23 cellular contexts compared by ENCODE assay signal in the genomic region with DNA sequence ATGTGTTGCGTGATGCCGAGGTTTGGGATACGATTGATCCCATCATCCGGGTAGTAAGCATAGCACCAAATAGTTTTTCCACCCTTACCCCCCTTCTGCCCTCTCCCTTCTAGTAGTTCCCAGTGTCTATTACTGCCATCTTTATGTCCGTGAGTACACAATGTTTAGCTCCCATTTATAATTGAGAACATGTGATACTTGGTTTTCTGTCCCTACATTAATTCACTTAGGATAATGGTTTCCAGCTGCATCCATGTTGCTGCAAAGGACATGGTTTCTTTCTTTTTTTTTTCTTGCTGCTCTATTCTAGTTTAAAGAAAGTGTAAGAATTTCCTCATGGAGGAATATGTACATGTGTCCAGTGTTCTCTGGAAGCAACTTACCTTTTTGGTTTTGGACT.
"Had no signal": no experiment of that assay in that cellular context is flagged by ENCODE, and none has a peak within 500 bp of the region (broad histone marks: within the 10 kb centered on the region; RNA-seq: fewer than 3 reads in every experiment).

No MANE protein-coding gene starts in this region.

- H3K4me1 ChIP-seq: tibial artery, upper lobe of right lung had no signal

- H3K27ac ChIP-seq: heart left ventricle, left lung, suprapubic skin, tibial artery, upper lobe of right lung, WERI-Rb-1 had no signal

- H3K4me3 ChIP-seq: heart left ventricle, left lung, lung, suprapubic skin, tibial artery, upper lobe of right lung had no signal

- H3K36me3 ChIP-seq: WERI-Rb-1 had no signal

- H3K9me3 ChIP-seq: heart left ventricle, left lung, suprapubic skin, tibial artery, upper lobe of right lung had no signal

- H3K27me3 ChIP-seq: heart left ventricle, left lung, suprapubic skin, tibial artery, upper lobe of right lung had no signal

- DNase-seq: activated CD4-positive, alpha-beta memory T cell treated with anti-CD3 and anti-CD28 coated beads, Interleukin-2, amount 10 ng/mL, durations not matched to agents 7 days and 5 days; activated CD4-positive, alpha-beta T cell treated with anti-CD3 and anti-CD28 coated beads, Interleukin-2, amount 10 ng/mL, durations not matched to agents 24 days and 14 days; activated CD4-positive, CD25-positive, alpha-beta regulatory T cell treated with anti-CD3 and anti-CD28 coated beads, Interleukin-2, amount 50 U/mL, for 72 hours; activated CD8-positive, alpha-beta memory T cell treated with anti-CD3 and anti-CD28 coated beads, Interleukin-2, amount 50 U/mL, for 48 hours; activated gamma-delta T cell treated with Interleukin-2 at 50 U/mL for 16 hours; activated naive CD4-positive, alpha-beta T cell treated with anti-CD3 and anti-CD28 coated beads, Interleukin-2, amount 50 U/mL, for 16 hours; activated T-cell treated with anti-CD3 and anti-CD28 coated beads, Interleukin-2, amount 50 U/mL, for 24 hours; endodermal cell; heart left ventricle; left lung; mesendoderm; posterior cingulate gyrus; right cardiac atrium; stimulated activated CD4-positive, alpha-beta T cell treated with anti-CD3 and anti-CD28 coated beads, Interleukin-15, amount 100 ng/mL, for 24 hours; stimulated activated CD4-positive, alpha-beta T cell treated with anti-CD3 and anti-CD28 coated beads, Interleukin-2, amount 100 ng/mL, for 24 hours; stimulated activated naive B cell treated with anti-CD40 and anti-IgM and Interleukin-4, amounts not matched to agents 10 μg/mL and 1 μg/mL and 100 μg/mL, for 72 hours; T-helper 17 cell; T1000; tibial artery; upper lobe of right lung; WERI-Rb-1 had no signal
